10 cellular contexts compared by ENCODE assay signal in genomic region chr7:151091431-151091830, GRCh38. TPM values are rescaled to one million over a fixed set of nuclear protein-coding genes. Genes with fewer than 3 reads are reported as not detected.
DNase-seq lines count a peak whose midpoint lies in the region; ATAC-seq and TF ChIP-seq lines count a peak whose summit lies in the region.
"Had no signal": no experiment of that assay in that cellular context is flagged by ENCODE, and none has a peak within 500 bp of the region (broad histone marks: within the 10 kb centered on the region; RNA-seq: fewer than 3 reads in every experiment).

No MANE protein-coding gene starts in this region.

- H2AFZ ChIP-seq in MM.1S (ENCODE audit: low read length) (no peak overlapping the region), neural progenitor cell (replicated peaks) (no peak overlapping the region)

- no peaks in the 10 kb centered on the region for H3K27me3 ChIP-seq in MM.1S (replicated peaks; ENCODE audit: insufficient read depth, low read length)
- H3K27me3 ChIP-seq in neural progenitor cell: peaks cover 11% of the 10 kb centered on the region

- H3K9me3 Mint-ChIP-seq in neural progenitor cell: no peaks in the 10 kb centered on the region

- H3K9ac ChIP-seq in MM.1S (ENCODE audit: low read length) (no peak overlapping the region), neural progenitor cell (no peak overlapping the region)

- H3K4me1 Mint-ChIP-seq in neural progenitor cell: peaks cover 27% of the 10 kb centered on the region

- H3K27ac ChIP-seq in MM.1S (ENCODE audit: low read length) (no peak overlapping the region), neural progenitor cell (no peak overlapping the region)

- H4K20me1 ChIP-seq in MM.1S (ENCODE audit: insufficient read depth, low read length) (peaks cover 16% of the 10 kb centered on the region; the same call in 1 of the 2 replicates), neural progenitor cell (ENCODE audit: low read depth) (peaks cover 96% of the 10 kb centered on the region)

- H3K79me2 ChIP-seq in MM.1S (ENCODE audit: low read length) (peaks cover 95% of the 10 kb centered on the region), neural progenitor cell (ENCODE audit: low read depth) (peaks cover 96% of the 10 kb centered on the region)

- H3K27me3 Mint-ChIP-seq in neural progenitor cell (ENCODE audit: insufficient read depth, low read depth): peaks cover 11% of the 10 kb centered on the region

- H3K4me2 ChIP-seq in MM.1S (ENCODE audit: low read depth, low read length): no peak overlapping the region
- H3K4me2 ChIP-seq in neural progenitor cell: no peak overlapping the region

- H3K4me1 ChIP-seq in MM.1S (ENCODE audit: low read length) (0 out of 2 replicates have a peak, but pooled peaks cover 3% of the 10 kb centered on the region), neural progenitor cell (peaks cover 28% of the 10 kb centered on the region)

- H3F3A ChIP-seq in MM.1S (ENCODE audit: insufficient read depth, low read length): peaks cover 10% of the 10 kb centered on the region
- peaks cover 34% of the 10 kb centered on the region for H3F3A ChIP-seq in neural progenitor cell (ENCODE audit: low read depth)

- no peak overlapping the region for H3K4me3 ChIP-seq in MM.1S (ENCODE audit: low read length)
- no peak overlapping the region for H3K4me3 ChIP-seq in cardiac fibroblast (replicated peaks in 1 of 2; ENCODE audit: low read depth in 2 of 2, low read length in 2 of 2)
- no peak overlapping the region for H3K4me3 ChIP-seq in neural progenitor cell

- peaks cover 4% of the 10 kb centered on the region for H3K36me3 Mint-ChIP-seq in neural progenitor cell

- H3K4me3 Mint-ChIP-seq in neural progenitor cell: no peak overlapping the region

- TF ChIP-seq CTCF in GM10266 (IDR thresholded peaks at IDR 0.05; ENCODE audit: control insufficient read depth, insufficient read depth, low read depth, missing control alignments): peak; percentile 60
- peak; percentile 68 for TF ChIP-seq CTCF in MM.1S (IDR thresholded peaks at IDR 0.05; ENCODE audit: low read length)
- TF ChIP-seq CTCF in cardiac fibroblast (IDR thresholded peaks at IDR 0.05; ENCODE audit: low read depth, low read length): peak; percentile 66
- TF ChIP-seq CTCF in neural progenitor cell (IDR thresholded peaks at IDR 0.05): peak; percentile 68

- no peak overlapping the region for H3K27ac Mint-ChIP-seq in neural progenitor cell

- H3K9me3 ChIP-seq in MM.1S (replicated peaks; ENCODE audit: insufficient read depth, low read length) (no peaks in the 10 kb centered on the region), neural progenitor cell (ENCODE audit: low read depth) (no peaks in the 10 kb centered on the region)

- H3K9me2 ChIP-seq in MM.1S (replicated peaks; ENCODE audit: insufficient read depth, low read length): no peaks in the 10 kb centered on the region

- ATAC-seq in HG02938 (IDR thresholded peaks at IDR 0.05; ENCODE audit: unreplicated experiment): no peak

- no peaks in the 10 kb centered on the region for H3K36me3 ChIP-seq in MM.1S (replicated peaks; ENCODE audit: insufficient read depth, low read length)
- H3K36me3 ChIP-seq in neural progenitor cell: no peaks in the 10 kb centered on the region

- no peak for DNase-seq in GM10266 (ENCODE audit: extremely low spot score)
- peak; percentile 47 for DNase-seq in MM.1S
- no peak for DNase-seq in cardiac fibroblast (ENCODE audit: low read depth in 2 of 2)
- peak; percentile 70 for DNase-seq in neural progenitor cell (ENCODE audit: low spot score)
- no peak for DNase-seq in LoVo (ENCODE audit: low spot score)
- DNase-seq in SHP77 (lab: John Stamatoyannopoulos, UW): no peak
- no peak for DNase-seq in C1 segment of cervical spinal cord (lab: John Stamatoyannopoulos, UW)
- DNase-seq: hippocampal formation, NCI-H1417 had no signal

RNA-seq across cellular contexts. Expression of gene AGAP3, which starts 5.2 kb away (rescaled TPM):
- total RNA-seq in neural progenitor cell (ENCODE audit: low replicate concordance): 38.9 and 73.0 TPM in 2 replicates

RNA-seq across cellular contexts. Expression of gene TMUB1, which starts 8.1 kb away (rescaled TPM):
- 6.0 and 49.4 TPM in 2 replicates for total RNA-seq in neural progenitor cell (ENCODE audit: low replicate concordance)

RNA-seq across cellular contexts. Expression of gene FASTK, which starts 10.8 kb away (rescaled TPM):
- 22.4 and 71.0 TPM in 2 replicates for total RNA-seq in neural progenitor cell (ENCODE audit: low replicate concordance)

RNA-seq across cellular contexts. Expression of gene SLC4A2, which starts 32.0 kb away (rescaled TPM):
- 26.1 and 85.7 TPM in 2 replicates for total RNA-seq in neural progenitor cell (ENCODE audit: low replicate concordance)

RNA-seq across cellular contexts. Expression of gene CDK5, which starts 33.7 kb away (rescaled TPM):
- 8.1 and 10.3 TPM in 2 replicates for total RNA-seq in neural progenitor cell (ENCODE audit: low replicate concordance)

Comparison
In these comparisons a context has a peak if more than half of its experiments do, and no peak if none do; other contexts are left out.
1. DNase-seq: peak in MM.1S (single experiment) and neural progenitor cell (single experiment); none in GM10266 (single experiment), cardiac fibroblast (0 of 2), LoVo (single experiment), SHP77 (0 of 2) and C1 segment of cervical spinal cord (0 of 14).
2. Peak in every context shown above with its lines, with median percentiles within 50 percentile points of each other: CTCF ChIP-seq.